In the genomic region with DNA sequence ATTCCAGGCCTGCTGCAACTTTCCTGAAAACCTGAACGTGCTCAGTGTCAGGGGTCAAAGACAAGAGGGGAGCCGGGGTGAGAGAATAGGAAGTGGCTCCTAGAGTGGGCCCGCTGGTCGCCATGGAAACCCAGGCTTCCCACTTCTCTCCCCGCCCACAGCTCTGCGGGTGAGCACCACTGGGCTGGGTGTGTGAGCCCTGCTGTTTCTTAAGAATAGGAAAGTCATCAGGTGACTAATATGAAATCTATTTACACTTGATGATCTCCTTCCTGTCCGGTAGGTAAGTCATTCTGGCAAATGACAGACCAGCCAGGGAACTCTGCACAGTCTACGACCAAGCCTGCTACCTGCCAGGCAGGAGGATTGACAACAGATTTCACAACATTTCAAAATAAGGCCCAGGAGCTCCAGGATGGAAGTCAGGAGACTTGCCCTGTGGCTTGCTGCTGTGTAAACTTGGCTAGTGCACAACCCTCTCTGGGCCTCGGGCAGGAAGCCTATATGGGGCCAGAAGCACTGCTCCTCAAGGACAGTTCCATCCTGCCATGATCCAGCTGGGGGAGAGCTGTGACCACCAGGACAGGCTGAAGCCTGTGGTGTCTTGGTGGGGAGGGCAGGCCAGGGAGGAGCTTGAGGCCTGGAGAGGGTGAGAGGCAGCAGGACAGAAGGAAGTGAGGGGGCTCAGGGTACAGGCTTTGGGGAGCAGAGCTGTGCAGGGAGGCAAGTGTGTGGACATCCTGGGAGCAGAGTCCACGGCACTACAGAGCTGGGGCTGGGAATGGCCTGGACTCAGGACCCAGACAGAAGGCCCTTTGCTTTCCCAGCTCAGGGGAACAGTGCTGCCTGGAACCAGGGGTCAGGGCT, we compare ENCODE assay signal across 9 cellular contexts.
DNase-seq lines count a peak whose midpoint lies in the region; ATAC-seq, FAIRE-seq and TF ChIP-seq lines count a peak whose summit lies in the region.
"Had no signal": no experiment of that assay in that cellular context is flagged by ENCODE, and none has a peak within 500 bp of the region (broad histone marks: within the 10 kb centered on the region; RNA-seq: fewer than 3 reads in every experiment).

No MANE protein-coding gene starts in this region.

- ATAC-seq in GM23338: peak; percentile 64
- ATAC-seq in activated CD8-positive, alpha-beta T cell treated with anti-CD3 and anti-CD28 coated beads for 36 hours: peak; percentile 87
- no peak for ATAC-seq in CD8-positive, alpha-beta T cell

- H3K27me3 ChIP-seq in GM23338 (ENCODE audit: insufficient read depth) (no peaks in the 10 kb centered on the region), Karpas-422 (ENCODE audit: low read length) (no peaks in the 10 kb centered on the region)
- no peaks in the 10 kb centered on the region for H3K27me3 ChIP-seq in CD8-positive, alpha-beta T cell (ENCODE audit: insufficient read depth, low read length)
- H3K27me3 ChIP-seq: ascending aorta had no signal

- H3K27ac Mint-ChIP-seq in GM23338: peak overlapping the region; percentile 76
- peak overlapping the region; percentile 91 for H3K27ac Mint-ChIP-seq in activated CD8-positive, alpha-beta T cell treated with anti-CD3 and anti-CD28 coated beads for 36 hours
- no peak overlapping the region for H3K27ac Mint-ChIP-seq in CD8-positive, alpha-beta T cell

- H3K27ac ChIP-seq in GM23338 (ENCODE audit: low read depth) (no peak overlapping the region), Karpas-422 (ENCODE audit: low read length) (peak overlapping the region; percentile 99)
- H3K27ac ChIP-seq in CD8-positive, alpha-beta T cell (ENCODE audit: low read depth, low read length): no peak overlapping the region

- H3K79me2 ChIP-seq in GM23338 (replicated peaks; ENCODE audit: insufficient read depth): 0 out of 2 replicates have a peak, but pooled peaks cover 4% of the 10 kb centered on the region
- peaks cover 53% of the 10 kb centered on the region for H3K79me2 ChIP-seq in Karpas-422 (ENCODE audit: low read length)

- no peak overlapping the region for H2AFZ ChIP-seq in GM23338
- H2AFZ ChIP-seq in Karpas-422 (ENCODE audit: low read length): no peak overlapping the region

- CTCF ChIA-PET in activated CD8-positive, alpha-beta T cell treated with anti-CD3 and anti-CD28 coated beads for 36 hours (lab: Charles Lee): interaction anchor here (0.6 to 0.8 kb wide), 2 partner anchors 23 to 31 kb away, joined by 3 read pairs; no protein-coding TSS in a partner anchor
- CTCF ChIA-PET in CD8-positive, alpha-beta T cell (lab: Charles Lee): no interaction called here

- H3K4me3 ChIP-seq in GM23338: no peak overlapping the region
- H3K4me3 ChIP-seq in Karpas-422 (ENCODE audit: low read length): peak overlapping the region; percentile 33; the same call in 1 of the 2 replicates
- H3K4me3 ChIP-seq in foreskin fibroblast (ENCODE audit: low read depth in 1 of 2, low read length in 2 of 2): no peak overlapping the region
- H3K4me3 ChIP-seq in CD8-positive, alpha-beta T cell (ENCODE audit: low read depth, low read length): no peak overlapping the region
- H3K4me3 ChIP-seq: ascending aorta had no signal

- no peaks in the 10 kb centered on the region for H3K36me3 Mint-ChIP-seq in GM23338 (ENCODE audit: low read depth)
- H3K36me3 Mint-ChIP-seq in activated CD8-positive, alpha-beta T cell treated with anti-CD3 and anti-CD28 coated beads for 36 hours (ENCODE audit: low read depth): no peaks in the 10 kb centered on the region
- H3K36me3 Mint-ChIP-seq in CD8-positive, alpha-beta T cell: no peaks in the 10 kb centered on the region

- H3K9me3 ChIP-seq in Karpas-422 (ENCODE audit: low read length): no peaks in the 10 kb centered on the region
- H3K9me3 ChIP-seq in CD8-positive, alpha-beta T cell (ENCODE audit: low read length): no peaks in the 10 kb centered on the region
- H3K9me3 ChIP-seq: ascending aorta had no signal

- H3K9me2 ChIP-seq in GM23338 (ENCODE audit: insufficient read depth) (no peaks in the 10 kb centered on the region), Karpas-422 (replicated peaks; ENCODE audit: insufficient read depth, low read length) (no peaks in the 10 kb centered on the region)

- H3K4me2 ChIP-seq in GM23338 (peak overlapping the region; percentile 51), Karpas-422 (ENCODE audit: low read depth, low read length, poor library complexity, severe bottlenecking) (peak overlapping the region; percentile 61)

- no peak overlapping the region; the same call in 2 of the 3 replicates for H3K4me3 Mint-ChIP-seq in GM23338
- H3K4me3 Mint-ChIP-seq in activated CD8-positive, alpha-beta T cell treated with anti-CD3 and anti-CD28 coated beads for 36 hours: no peak overlapping the region
- H3K4me3 Mint-ChIP-seq in CD8-positive, alpha-beta T cell: no peak overlapping the region

- POLR2A ChIA-PET in activated CD8-positive, alpha-beta T cell treated with anti-CD3 and anti-CD28 coated beads for 36 hours (lab: Charles Lee): interaction anchor here (0.8 kb wide), 1 partner anchor 9 kb away, joined by 3 read pairs; no protein-coding TSS in a partner anchor
- POLR2A ChIA-PET in CD8-positive, alpha-beta T cell (lab: Charles Lee): no interaction called here

- TF ChIP-seq POLR2A in GM12891 (IDR thresholded peaks at IDR 0.05; ENCODE audit: low read depth, low read length): no peak

- no peak for TF ChIP-seq CTCF in GM23338 (conservative IDR thresholded peaks at IDR 0.05; ENCODE audit: low read depth in 2 of 2)
- no peak for TF ChIP-seq CTCF in activated CD8-positive, alpha-beta T cell treated with anti-CD3 and anti-CD28 coated beads for 36 hours (IDR thresholded peaks at IDR 0.05)
- no peak for TF ChIP-seq CTCF in foreskin fibroblast (IDR thresholded peaks at IDR 0.05; ENCODE audit: low read depth, low read length)
- no peak for TF ChIP-seq CTCF in CD8-positive, alpha-beta T cell (IDR thresholded peaks at IDR 0.05)

- H3K9ac ChIP-seq in Karpas-422 (ENCODE audit: low read length): peak overlapping the region; percentile 60

- peaks cover 43% of the 10 kb centered on the region for H3K4me1 Mint-ChIP-seq in GM23338
- H3K4me1 Mint-ChIP-seq in activated CD8-positive, alpha-beta T cell treated with anti-CD3 and anti-CD28 coated beads for 36 hours (ENCODE audit: low read depth): peaks cover 28% of the 10 kb centered on the region
- H3K4me1 Mint-ChIP-seq in CD8-positive, alpha-beta T cell (ENCODE audit: low read depth): peaks cover 13% of the 10 kb centered on the region

- peak; percentile 86 for FAIRE-seq in GM12891 (lab: Jason Lieb, UNC)

- no peaks in the 10 kb centered on the region for H3K36me3 ChIP-seq in GM23338 (ENCODE audit: insufficient read depth)
- H3K36me3 ChIP-seq in Karpas-422 (ENCODE audit: insufficient read depth, low read length): no peaks in the 10 kb centered on the region
- no peaks in the 10 kb centered on the region for H3K36me3 ChIP-seq in CD8-positive, alpha-beta T cell (ENCODE audit: insufficient read depth, low read length)
- H3K36me3 ChIP-seq: ascending aorta had no signal

- H3K9me3 Mint-ChIP-seq in GM23338: no peaks in the 10 kb centered on the region
- no peaks in the 10 kb centered on the region for H3K9me3 Mint-ChIP-seq in activated CD8-positive, alpha-beta T cell treated with anti-CD3 and anti-CD28 coated beads for 36 hours
- no peaks in the 10 kb centered on the region for H3K9me3 Mint-ChIP-seq in CD8-positive, alpha-beta T cell

- H3K27me3 Mint-ChIP-seq in GM23338 (ENCODE audit: insufficient read depth, low read depth, poor library complexity): peaks cover 13% of the 10 kb centered on the region
- no peaks in the 10 kb centered on the region for H3K27me3 Mint-ChIP-seq in activated CD8-positive, alpha-beta T cell treated with anti-CD3 and anti-CD28 coated beads for 36 hours
- H3K27me3 Mint-ChIP-seq in CD8-positive, alpha-beta T cell (ENCODE audit: low read depth): no peaks in the 10 kb centered on the region

- H3F3A ChIP-seq in GM23338 (replicated peaks; ENCODE audit: low read depth): no peaks in the 10 kb centered on the region

- H3K4me1 ChIP-seq in GM23338 (ENCODE audit: insufficient read depth) (peaks cover 28% of the 10 kb centered on the region), Karpas-422 (ENCODE audit: low read length) (peaks cover 100% of the 10 kb centered on the region)
- H3K4me1 ChIP-seq in CD8-positive, alpha-beta T cell (ENCODE audit: insufficient read depth, low read length): peaks cover 11% of the 10 kb centered on the region

- DNase-seq in GM12891 (ENCODE audit: insufficient read length, low spot score): peak; percentile 63
- no peak for DNase-seq in GM23338 (ENCODE audit: low spot score)
- peak; percentile 82 for DNase-seq in Karpas-422
- peak; percentile 90 for DNase-seq in activated CD8-positive, alpha-beta T cell treated with anti-CD3 and anti-CD28 coated beads for 36 hours
- DNase-seq in foreskin fibroblast: peak; percentile 91 to 93
- DNase-seq in retina: peak; percentile 42
- no peak for DNase-seq in CD8-positive, alpha-beta T cell
- DNase-seq in NCI-H128 (lab: John Stamatoyannopoulos, UW; ENCODE audit: unreplicated experiment): no peak

- H4K20me1 ChIP-seq in GM23338 (replicated peaks; ENCODE audit: insufficient read depth) (no peaks in the 10 kb centered on the region), Karpas-422 (ENCODE audit: insufficient read depth, low read depth, low read length) (no peaks in the 10 kb centered on the region)

- intact Hi-C loops in activated CD8-positive, alpha-beta T cell treated with anti-CD3 and anti-CD28 coated beads for 36 hours (cut with micrococcal nuclease): no loop called here
- intact Hi-C loops in CD8-positive, alpha-beta T cell (cut with DNase I, micrococcal nuclease): no loop called here

TF ChIP-seq in GM12891, 5 proteins besides CTCF, POLR2A, EP300 and RAD21:
- TF ChIP-seq POU2F2 (IDR thresholded peaks at IDR 0.05; ENCODE audit: low read depth, low read length): no peak
- TF ChIP-seq SPI1 (IDR thresholded peaks at IDR 0.05; ENCODE audit: low read depth, low read length): peak; percentile 83

TF ChIP-seq in GM23338, 12 proteins besides CTCF, POLR2A, EP300 and RAD21 (continues in another document):
- TF ChIP-seq JUNB (IDR thresholded peaks at IDR 0.05; ENCODE audit: unreplicated experiment) (no peak), ZNF114 (CRISPR knock-in tag; IDR thresholded peaks at IDR 0.05) (no peak), STAT1 (IDR thresholded peaks at IDR 0.05; ENCODE audit: unreplicated experiment) (no peak)
- TF ChIP-seq, protein P1, sequence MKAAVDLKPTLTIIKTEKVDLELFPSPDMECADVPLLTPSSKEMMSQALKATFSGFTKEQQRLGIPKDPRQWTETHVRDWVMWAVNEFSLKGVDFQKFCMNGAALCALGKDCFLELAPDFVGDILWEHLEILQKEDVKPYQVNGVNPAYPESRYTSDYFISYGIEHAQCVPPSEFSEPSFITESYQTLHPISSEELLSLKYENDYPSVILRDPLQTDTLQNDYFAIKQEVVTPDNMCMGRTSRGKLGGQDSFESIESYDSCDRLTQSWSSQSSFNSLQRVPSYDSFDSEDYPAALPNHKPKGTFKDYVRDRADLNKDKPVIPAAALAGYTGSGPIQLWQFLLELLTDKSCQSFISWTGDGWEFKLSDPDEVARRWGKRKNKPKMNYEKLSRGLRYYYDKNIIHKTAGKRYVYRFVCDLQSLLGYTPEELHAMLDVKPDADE (IDR thresholded peaks at IDR 0.05): no peak

Comparison
In these comparisons a context has a peak if more than half of its experiments do, and no peak if none do; other contexts are left out.
1. DNase-seq: peak in GM12891 (single experiment), Karpas-422 (single experiment), activated CD8-positive, alpha-beta T cell treated with anti-CD3 and anti-CD28 coated beads for 36 hours (single experiment), foreskin fibroblast (2 of 2) and retina (single experiment); none in GM23338 (single experiment), CD8-positive, alpha-beta T cell (0 of 7) and NCI-H128 (single experiment).